In the genomic region with DNA sequence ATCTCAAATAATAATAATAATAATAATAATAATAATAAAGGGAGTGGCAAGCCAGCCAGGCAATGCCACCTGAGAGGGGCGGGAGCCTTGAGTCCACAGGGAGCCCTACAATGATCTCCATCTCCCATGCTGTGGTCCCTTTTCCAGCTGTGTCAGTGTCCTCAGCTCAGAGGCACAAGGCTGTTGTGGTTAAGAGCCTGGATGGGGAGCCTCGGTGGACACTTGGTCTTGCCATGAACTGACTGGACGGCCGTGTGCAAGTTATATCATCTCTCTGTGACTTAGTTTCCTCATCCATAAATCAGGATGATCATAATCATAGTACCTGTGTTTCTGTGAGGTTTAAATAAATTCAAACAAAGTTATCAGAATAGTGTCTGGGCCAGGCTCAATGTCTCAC, we compare ENCODE assay signal across 27 cellular contexts.
"Had no signal": no experiment of that assay in that cellular context is flagged by ENCODE, and none has a peak within 500 bp of the region (broad histone marks: within the 10 kb centered on the region; RNA-seq: fewer than 3 reads in every experiment).

No MANE protein-coding gene starts in this region.

- H3K9me3 Mint-ChIP-seq: activated CD4-positive, alpha-beta memory T cell treated with anti-CD3 and anti-CD28 coated beads, Interleukin-2, amount 10 ng/mL, durations not matched to agents 7 days and 5 days; activated T-helper 17 cell treated with anti-CD3 and anti-CD28 coated beads, Interleukin-2, amount 50 U/mL, for 72 hours; natural killer cell treated with Interleukin-12 subunit alpha and Interleukin-12 subunit beta and Interleukin-15 and Interleukin-18, amount 100 ng/mL, for 72 hours; stimulated activated memory B cell treated with anti-CD40 and anti-IgM and Interleukin-4, amounts not matched to agents 10 μg/mL and 1 μg/mL and 100 μg/mL, for 72 hours had no signal

- DNase-seq: activated CD4-positive, alpha-beta memory T cell treated with anti-CD3 and anti-CD28 coated beads, Interleukin-2, amount 10 ng/mL, durations not matched to agents 7 days and 5 days; activated CD4-positive, alpha-beta T cell treated with anti-CD3 and anti-CD28 coated beads for 48 hours; activated naive CD4-positive, alpha-beta T cell; activated T-cell treated with anti-CD3 and anti-CD28 coated beads, Interleukin-2, amount 50 U/mL, for 4 hours; brain microvascular endothelial cell; foreskin keratinocyte; heart right ventricle; kidney glomerular epithelial cell; left lung; lower lobe of right lung; mesenchymal stem cell; mucosa of descending colon; psoas muscle; stimulated activated CD4-positive, alpha-beta T cell treated with anti-CD3 and anti-CD28 coated beads, Interleukin-1b, Interleukin-23, amount 100 ng/mL, for 48 hours; stimulated activated CD4-positive, alpha-beta T cell treated with anti-CD3 and anti-CD28 coated beads, Interleukin-4, amount 100 ng/mL, for 4 hours; stimulated activated CD8-positive, alpha-beta memory T cell treated with anti-CD3 and anti-CD28 coated beads, Interleukin-4, amount 100 ng/mL, for 48 hours; T-helper 9 cell; transverse colon had no signal

- H3K4me3 Mint-ChIP-seq: activated CD4-positive, alpha-beta memory T cell treated with anti-CD3 and anti-CD28 coated beads, Interleukin-2, amount 10 ng/mL, durations not matched to agents 7 days and 5 days; activated naive CD8-positive, alpha-beta T cell; activated T-cell treated with anti-CD3 and anti-CD28 coated beads, Interleukin-2, amount 50 U/mL, for 4 hours; activated T-helper 17 cell treated with anti-CD3 and anti-CD28 coated beads, Interleukin-2, amount 50 U/mL, for 72 hours; natural killer cell treated with Interleukin-12 subunit alpha and Interleukin-12 subunit beta and Interleukin-15 and Interleukin-18, amount 100 ng/mL, for 72 hours; stimulated activated memory B cell treated with anti-CD40 and anti-IgM and Interleukin-4, amounts not matched to agents 10 μg/mL and 1 μg/mL and 100 μg/mL, for 72 hours had no signal

- H3K9me3 ChIP-seq: esophagus muscularis mucosa, heart right ventricle, left lung, lower lobe of right lung, mucosa of descending colon, neutrophil, psoas muscle, testis, transverse colon had no signal

- H3K36me3 Mint-ChIP-seq: activated naive CD8-positive, alpha-beta T cell; natural killer cell treated with Interleukin-12 subunit alpha and Interleukin-12 subunit beta and Interleukin-15 and Interleukin-18, amount 100 ng/mL, for 72 hours; stimulated activated memory B cell treated with anti-CD40 and anti-IgM and Interleukin-4, amounts not matched to agents 10 μg/mL and 1 μg/mL and 100 μg/mL, for 72 hours had no signal

- H3K4me1 Mint-ChIP-seq: activated CD4-positive, alpha-beta memory T cell treated with anti-CD3 and anti-CD28 coated beads, Interleukin-2, amount 10 ng/mL, durations not matched to agents 7 days and 5 days; activated T-helper 17 cell treated with anti-CD3 and anti-CD28 coated beads, Interleukin-2, amount 50 U/mL, for 72 hours; stimulated activated memory B cell treated with anti-CD40 and anti-IgM and Interleukin-4, amounts not matched to agents 10 μg/mL and 1 μg/mL and 100 μg/mL, for 72 hours had no signal

- H3K27me3 Mint-ChIP-seq: activated CD4-positive, alpha-beta memory T cell treated with anti-CD3 and anti-CD28 coated beads, Interleukin-2, amount 10 ng/mL, durations not matched to agents 7 days and 5 days; activated naive CD8-positive, alpha-beta T cell; activated T-helper 17 cell treated with anti-CD3 and anti-CD28 coated beads, Interleukin-2, amount 50 U/mL, for 72 hours; natural killer cell treated with Interleukin-12 subunit alpha and Interleukin-12 subunit beta and Interleukin-15 and Interleukin-18, amount 100 ng/mL, for 72 hours; stimulated activated memory B cell treated with anti-CD40 and anti-IgM and Interleukin-4, amounts not matched to agents 10 μg/mL and 1 μg/mL and 100 μg/mL, for 72 hours had no signal

- H3K27ac ChIP-seq: brain microvascular endothelial cell, esophagus muscularis mucosa, foreskin keratinocyte, heart right ventricle, left lung, lower lobe of right lung, neutrophil, psoas muscle, testis, transverse colon, VCaP had no signal

- H3K27ac Mint-ChIP-seq: activated CD4-positive, alpha-beta memory T cell treated with anti-CD3 and anti-CD28 coated beads, Interleukin-2, amount 10 ng/mL, durations not matched to agents 7 days and 5 days; activated naive CD8-positive, alpha-beta T cell; activated T-helper 17 cell treated with anti-CD3 and anti-CD28 coated beads, Interleukin-2, amount 50 U/mL, for 72 hours; natural killer cell treated with Interleukin-12 subunit alpha and Interleukin-12 subunit beta and Interleukin-15 and Interleukin-18, amount 100 ng/mL, for 72 hours; stimulated activated memory B cell treated with anti-CD40 and anti-IgM and Interleukin-4, amounts not matched to agents 10 μg/mL and 1 μg/mL and 100 μg/mL, for 72 hours had no signal

- ATAC-seq: activated CD4-positive, CD25-positive, alpha-beta regulatory T cell treated with anti-CD3 and anti-CD28 coated beads, Interleukin-2, amount 50 U/mL, for 24 hours; activated T-cell treated with anti-CD3 and anti-CD28 coated beads, Interleukin-2, amount 50 U/mL, for 4 hours; activated T-helper 17 cell treated with anti-CD3 and anti-CD28 coated beads, Interleukin-2, amount 50 U/mL, for 72 hours; foreskin keratinocyte; heart right ventricle; left lung; lower lobe of right lung; mucosa of descending colon; natural killer cell treated with Interleukin-12 subunit alpha and Interleukin-12 subunit beta and Interleukin-15 and Interleukin-18, amount 100 ng/mL, for 72 hours; psoas muscle; stimulated activated memory B cell treated with anti-CD40 and anti-IgM and Interleukin-4, amounts not matched to agents 10 μg/mL and 1 μg/mL and 100 μg/mL, for 72 hours had no signal
